39 cellular contexts compared by ENCODE assay signal in genomic region chr2:3731829-3732228, GRCh38. TPM values are rescaled to one million over a fixed set of nuclear protein-coding genes. Genes with fewer than 3 reads are reported as not detected.
"Had no signal": no experiment of that assay in that cellular context is flagged by ENCODE, and none has a peak within 500 bp of the region (broad histone marks: within the 10 kb centered on the region; RNA-seq: fewer than 3 reads in every experiment).

No MANE protein-coding gene starts in this region.

- H3K27ac Mint-ChIP-seq: activated CD4-positive, alpha-beta memory T cell treated with anti-CD3 and anti-CD28 coated beads, Interleukin-2, amount 10 ng/mL, durations not matched to agents 7 days and 5 days; activated CD4-positive, alpha-beta T cell treated with anti-CD3 and anti-CD28 coated beads for 36 hours; activated CD4-positive, alpha-beta T cell treated with anti-CD3 and anti-CD28 coated beads, Interleukin-2, amount 10 ng/mL, durations not matched to agents 7 days and 5 days; activated CD8-positive, alpha-beta memory T cell treated with anti-CD3 and anti-CD28 coated beads, Interleukin-2, amount 10 ng/mL, durations not matched to agents 7 days and 5 days; activated CD8-positive, alpha-beta T cell treated with anti-CD3 and anti-CD28 coated beads, Interleukin-2, amount 10 ng/mL, durations not matched to agents 7 days and 5 days; activated naive CD4-positive, alpha-beta T cell treated with anti-CD3 and anti-CD28 coated beads, Interleukin-2, amount 10 ng/mL, durations not matched to agents 7 days and 5 days; activated naive CD4-positive, alpha-beta T cell treated with anti-CD3 and anti-CD28 coated beads, Interleukin-2, amount 50 U/mL, for 24 hours; activated naive CD8-positive, alpha-beta T cell; activated naive CD8-positive, alpha-beta T cell treated with anti-CD3 and anti-CD28 coated beads, Interleukin-2, amount 10 ng/mL, durations not matched to agents 7 days and 5 days; activated naive CD8-positive, alpha-beta T cell treated with anti-CD3 and anti-CD28 coated beads, Interleukin-2, amount 50 U/mL, for 24 hours; activated T-cell treated with anti-CD3 and anti-CD28 coated beads, Interleukin-2, amount 50 U/mL, for 24 hours; activated T-helper 2 cell treated with anti-CD3 and anti-CD28 coated beads, Interferon-gamma antibody, Interleukin-2, Interleukin-4, amounts not matched to agents 10 μg/mL and 5 μg/mL and 100 μg/mL, durations not matched to agents 14 hours and 24 hours and 36 hours; brain; T-helper 1 cell treated with Interleukin-12 subunit alpha and Interleukin-12 subunit beta and Interleukin-4 antibody, amounts not matched to agents 30 μg/mL and 1 μg/mL, for 36 hours; T-helper 2 cell treated with Interferon-gamma antibody and Interleukin-4, amounts not matched to agents 5 μg/mL and 100 μg/mL, for 36 hours; WTC11 had no signal

- H3K4me3 ChIP-seq: ascending aorta, cardiac muscle cell had no signal

- H3K27me3 ChIP-seq: ascending aorta had no signal

- DNase-seq: activated CD4-positive, alpha-beta memory T cell treated with anti-CD3 and anti-CD28 coated beads, Interleukin-2, amount 10 ng/mL, durations not matched to agents 7 days and 5 days; activated CD4-positive, alpha-beta T cell treated with anti-CD3 and anti-CD28 coated beads for 1 hour; activated CD4-positive, alpha-beta T cell treated with anti-CD3 and anti-CD28 coated beads for 36 hours; activated CD4-positive, alpha-beta T cell treated with anti-CD3 and anti-CD28 coated beads for 48 hours; activated CD4-positive, alpha-beta T cell treated with anti-CD3 and anti-CD28 coated beads, Interleukin-2, amount 10 ng/mL, durations not matched to agents 7 days and 5 days; activated CD4-positive, alpha-beta T cell treated with anti-CD3 and anti-CD28 coated beads, Interleukin-2, amount 50 U/mL, for 48 hours; activated CD4-positive, CD25-positive, alpha-beta regulatory T cell; activated CD8-positive, alpha-beta memory T cell treated with anti-CD3 and anti-CD28 coated beads for 24 hours; activated CD8-positive, alpha-beta memory T cell treated with anti-CD3 and anti-CD28 coated beads, Interleukin-2, amount 50 U/mL, for 48 hours; activated CD8-positive, alpha-beta T cell treated with anti-CD3 and anti-CD28 coated beads, Interleukin-2, amount 10 ng/mL, durations not matched to agents 7 days and 5 days; activated effector memory CD4-positive, alpha-beta T cell treated with Interleukin-2 at 50 U/mL for 16 hours; activated gamma-delta T cell; activated naive CD4-positive, alpha-beta T cell treated with anti-CD3 and anti-CD28 coated beads, Interleukin-2, amount 10 ng/mL, durations not matched to agents 7 days and 5 days; activated naive CD4-positive, alpha-beta T cell treated with Interleukin-2 at 50 U/mL for 16 hours; activated naive CD8-positive, alpha-beta T cell treated with anti-CD3 and anti-CD28 coated beads, Interleukin-2, amount 10 ng/mL, durations not matched to agents 7 days and 5 days; activated naive CD8-positive, alpha-beta T cell treated with anti-CD3 and anti-CD28 coated beads, Interleukin-2, amount 50 U/mL, for 24 hours; activated T-cell treated with anti-CD3 and anti-CD28 coated beads, Interleukin-2, amount 50 U/mL, for 24 hours; activated T-cell treated with anti-CD3 and anti-CD28 coated beads, Interleukin-2, amount 50 U/mL, for 48 hours; amygdala; anterior cingulate cortex; caudate nucleus; cerebellar nuclear complex; T-helper 1 cell; T-helper 2 cell; T-helper 9 cell; WERI-Rb-1 had no signal

- H3K4me1 Mint-ChIP-seq: activated CD4-positive, alpha-beta memory T cell treated with anti-CD3 and anti-CD28 coated beads, Interleukin-2, amount 10 ng/mL, durations not matched to agents 7 days and 5 days; activated CD4-positive, alpha-beta T cell treated with anti-CD3 and anti-CD28 coated beads for 36 hours; activated CD4-positive, alpha-beta T cell treated with anti-CD3 and anti-CD28 coated beads, Interleukin-2, amount 10 ng/mL, durations not matched to agents 7 days and 5 days; activated CD8-positive, alpha-beta memory T cell treated with anti-CD3 and anti-CD28 coated beads, Interleukin-2, amount 10 ng/mL, durations not matched to agents 7 days and 5 days; activated naive CD4-positive, alpha-beta T cell treated with anti-CD3 and anti-CD28 coated beads, Interleukin-2, amount 10 ng/mL, durations not matched to agents 7 days and 5 days; activated naive CD4-positive, alpha-beta T cell treated with anti-CD3 and anti-CD28 coated beads, Interleukin-2, amount 50 U/mL, for 24 hours; central memory CD8-positive, alpha-beta T cell; WTC11 had no signal

- H3K27ac ChIP-seq: ascending aorta, cardiac muscle cell, WERI-Rb-1 had no signal

- H3K9me3 ChIP-seq: ascending aorta had no signal

- H3K27me3 Mint-ChIP-seq: activated naive CD8-positive, alpha-beta T cell had no signal

- H3K4me1 ChIP-seq: ascending aorta had no signal

- H3K4me3 Mint-ChIP-seq: activated CD4-positive, alpha-beta memory T cell treated with anti-CD3 and anti-CD28 coated beads, Interleukin-2, amount 10 ng/mL, durations not matched to agents 7 days and 5 days; activated CD4-positive, alpha-beta T cell treated with anti-CD3 and anti-CD28 coated beads for 36 hours; activated CD4-positive, alpha-beta T cell treated with anti-CD3 and anti-CD28 coated beads, Interleukin-2, amount 10 ng/mL, durations not matched to agents 7 days and 5 days; activated CD8-positive, alpha-beta memory T cell treated with anti-CD3 and anti-CD28 coated beads, Interleukin-2, amount 10 ng/mL, durations not matched to agents 7 days and 5 days; activated CD8-positive, alpha-beta T cell treated with anti-CD3 and anti-CD28 coated beads, Interleukin-2, amount 10 ng/mL, durations not matched to agents 7 days and 5 days; activated naive CD4-positive, alpha-beta T cell treated with anti-CD3 and anti-CD28 coated beads, Interleukin-2, amount 10 ng/mL, durations not matched to agents 7 days and 5 days; activated naive CD4-positive, alpha-beta T cell treated with anti-CD3 and anti-CD28 coated beads, Interleukin-2, amount 50 U/mL, for 24 hours; activated naive CD8-positive, alpha-beta T cell; activated naive CD8-positive, alpha-beta T cell treated with anti-CD3 and anti-CD28 coated beads, Interleukin-2, amount 10 ng/mL, durations not matched to agents 7 days and 5 days; activated naive CD8-positive, alpha-beta T cell treated with anti-CD3 and anti-CD28 coated beads, Interleukin-2, amount 50 U/mL, for 24 hours; activated T-cell treated with anti-CD3 and anti-CD28 coated beads, Interleukin-2, amount 50 U/mL, for 24 hours; brain; central memory CD8-positive, alpha-beta T cell; T-helper 1 cell treated with Interleukin-12 subunit alpha and Interleukin-12 subunit beta and Interleukin-4 antibody, amounts not matched to agents 30 μg/mL and 1 μg/mL, for 36 hours; T-helper 2 cell treated with Interferon-gamma antibody and Interleukin-4, amounts not matched to agents 5 μg/mL and 100 μg/mL, for 36 hours; WTC11 had no signal

- H3K36me3 Mint-ChIP-seq: activated CD8-positive, alpha-beta memory T cell treated with anti-CD3 and anti-CD28 coated beads, Interleukin-2, amount 10 ng/mL, durations not matched to agents 7 days and 5 days; activated naive CD4-positive, alpha-beta T cell treated with anti-CD3 and anti-CD28 coated beads, Interleukin-2, amount 10 ng/mL, durations not matched to agents 7 days and 5 days; activated naive CD4-positive, alpha-beta T cell treated with anti-CD3 and anti-CD28 coated beads, Interleukin-2, amount 50 U/mL, for 24 hours; activated naive CD8-positive, alpha-beta T cell; activated naive CD8-positive, alpha-beta T cell treated with anti-CD3 and anti-CD28 coated beads, Interleukin-2, amount 10 ng/mL, durations not matched to agents 7 days and 5 days; brain had no signal

- H3K9me3 Mint-ChIP-seq: activated CD4-positive, alpha-beta memory T cell treated with anti-CD3 and anti-CD28 coated beads, Interleukin-2, amount 10 ng/mL, durations not matched to agents 7 days and 5 days; activated CD4-positive, alpha-beta T cell treated with anti-CD3 and anti-CD28 coated beads, Interleukin-2, amount 10 ng/mL, durations not matched to agents 7 days and 5 days; activated naive CD4-positive, alpha-beta T cell treated with anti-CD3 and anti-CD28 coated beads, Interleukin-2, amount 10 ng/mL, durations not matched to agents 7 days and 5 days; activated naive CD4-positive, alpha-beta T cell treated with anti-CD3 and anti-CD28 coated beads, Interleukin-2, amount 50 U/mL, for 24 hours; activated naive CD8-positive, alpha-beta T cell treated with anti-CD3 and anti-CD28 coated beads, Interleukin-2, amount 10 ng/mL, durations not matched to agents 7 days and 5 days; activated naive CD8-positive, alpha-beta T cell treated with anti-CD3 and anti-CD28 coated beads, Interleukin-2, amount 50 U/mL, for 24 hours; activated T-cell treated with anti-CD3 and anti-CD28 coated beads, Interleukin-2, amount 50 U/mL, for 24 hours; activated T-helper 2 cell treated with anti-CD3 and anti-CD28 coated beads, Interferon-gamma antibody, Interleukin-2, Interleukin-4, amounts not matched to agents 10 μg/mL and 5 μg/mL and 100 μg/mL, durations not matched to agents 14 hours and 24 hours and 36 hours; central memory CD8-positive, alpha-beta T cell; T-helper 1 cell treated with Interleukin-12 subunit alpha and Interleukin-12 subunit beta and Interleukin-4 antibody, amounts not matched to agents 30 μg/mL and 1 μg/mL, for 36 hours; T-helper 2 cell treated with Interferon-gamma antibody and Interleukin-4, amounts not matched to agents 5 μg/mL and 100 μg/mL, for 36 hours had no signal

- H3K36me3 ChIP-seq: ascending aorta, cardiac muscle cell, WERI-Rb-1 had no signal

RNA-seq across cellular contexts. Expression of gene DCDC2C, which starts 28.5 kb away (rescaled TPM):
- total RNA-seq: activated CD4-positive, alpha-beta memory T cell treated with anti-CD3 and anti-CD28 coated beads, Interleukin-2, amount 10 ng/mL, durations not matched to agents 7 days and 5 days; activated CD4-positive, alpha-beta T cell treated with anti-CD3 and anti-CD28 coated beads for 36 hours; activated CD4-positive, alpha-beta T cell treated with anti-CD3 and anti-CD28 coated beads, Interleukin-2, amount 10 ng/mL, durations not matched to agents 7 days and 5 days; activated CD8-positive, alpha-beta memory T cell treated with anti-CD3 and anti-CD28 coated beads, Interleukin-2, amount 10 ng/mL, durations not matched to agents 7 days and 5 days; activated CD8-positive, alpha-beta T cell treated with anti-CD3 and anti-CD28 coated beads, Interleukin-2, amount 10 ng/mL, durations not matched to agents 7 days and 5 days; activated naive CD8-positive, alpha-beta T cell treated with anti-CD3 and anti-CD28 coated beads, Interleukin-2, amount 10 ng/mL, durations not matched to agents 7 days and 5 days; activated T-helper 2 cell treated with anti-CD3 and anti-CD28 coated beads, Interferon-gamma antibody, Interleukin-2, Interleukin-4, amounts not matched to agents 10 μg/mL and 5 μg/mL and 100 μg/mL, durations not matched to agents 14 hours and 24 hours and 36 hours; bronchial epithelial cell; cardiac muscle cell; WTC11 had no signal
- polyA plus RNA-seq: adipose tissue, cardiac muscle cell had no signal
